ENCODE assay signal across 1 cellular context in genomic region chr20:36304786-36305495, GRCh38.
TF ChIP-seq lines count a peak whose summit lies in the region.

No MANE protein-coding gene starts in this region.

TF ChIP-seq in H1, 55 proteins besides CTCF, POLR2A, EP300 and RAD21:
- TF ChIP-seq E2F6 (IDR thresholded peaks at IDR 0.05) = no peak
- TF ChIP-seq BCL11A (IDR thresholded peaks at IDR 0.05; ENCODE audit: low read depth in 2 of 2, low read length in 2 of 2) = no peak
- TF ChIP-seq SP1 (IDR thresholded peaks at IDR 0.05; ENCODE audit: low read depth, low read length) = no peak
- no peak for TF ChIP-seq CBX5 (IDR thresholded peaks at IDR 0.05; ENCODE audit: low read depth, low read length)
- TF ChIP-seq CBX8 (IDR thresholded peaks at IDR 0.05; ENCODE audit: borderline replicate concordance, low read depth, low read length) = no peak
- TF ChIP-seq EGR1 (IDR thresholded peaks at IDR 0.05; ENCODE audit: borderline replicate concordance, low read depth, low read length) = no peak
- TF ChIP-seq RNF2 (IDR thresholded peaks at IDR 0.05; ENCODE audit: borderline replicate concordance, low read depth, low read length, missing control alignments, poor library complexity, severe bottlenecking) = no peak
- TF ChIP-seq KDM1A (IDR thresholded peaks at IDR 0.05; ENCODE audit: borderline replicate concordance, low read length) = no peak
- no peak for TF ChIP-seq RBBP5 (IDR thresholded peaks at IDR 0.05; ENCODE audit: borderline replicate concordance, low read depth, low read length)
- TF ChIP-seq JUN (IDR thresholded peaks at IDR 0.05; ENCODE audit: low read depth, low read length) = no peak
- no peak for TF ChIP-seq USF2 (IDR thresholded peaks at IDR 0.05; ENCODE audit: low read length)
